14 cellular contexts compared by ENCODE assay signal in the genomic region with DNA sequence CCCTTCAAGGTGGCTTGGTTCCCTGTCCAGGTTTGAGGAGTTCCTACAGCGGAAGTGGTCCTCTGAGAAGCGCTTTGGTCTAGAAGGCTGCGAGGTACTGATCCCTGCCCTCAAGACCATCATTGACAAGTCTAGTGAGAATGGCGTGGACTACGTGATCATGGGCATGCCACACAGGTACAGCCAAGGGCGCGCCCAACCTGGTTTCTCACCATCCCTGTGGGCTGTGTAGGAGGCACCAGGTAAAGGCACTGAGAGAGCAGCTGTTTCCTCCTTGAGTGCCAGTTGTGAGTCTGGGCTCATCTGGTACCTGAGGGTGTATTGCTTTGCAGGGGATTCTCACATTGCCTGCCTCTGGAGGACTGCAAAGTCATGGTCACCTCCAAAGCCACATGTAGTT.
DNase-seq lines count a peak whose midpoint lies in the region; ATAC-seq and TF ChIP-seq lines count a peak whose summit lies in the region.
"Had no signal": no experiment of that assay in that cellular context is flagged by ENCODE, and none has a peak within 500 bp of the region (broad histone marks: within the 10 kb centered on the region; RNA-seq: fewer than 3 reads in every experiment).

No MANE protein-coding gene starts in this region.

- no peaks in the 10 kb centered on the region for H3K4me1 Mint-ChIP-seq in activated CD8-positive, alpha-beta T cell treated with anti-CD3 and anti-CD28 coated beads for 36 hours (ENCODE audit: low read depth)

- 98% methylated on average over 7 of the region's 7 CpGs for WGBS in right cardiac atrium

- H3K4me3 ChIP-seq in left ventricle myocardium inferior (no peak overlapping the region), right cardiac atrium (ENCODE audit: low read length) (no peak overlapping the region), WERI-Rb-1 (ENCODE audit: low read depth, low read length) (no peak overlapping the region)
- H3K4me3 ChIP-seq: BLaER1 treated with 17β-estradiol and CSF1 and Interleukin-3, amounts not matched to agents 10 nM and 100 nM; GM23248 had no signal

- H3K4me3 Mint-ChIP-seq in activated CD8-positive, alpha-beta T cell treated with anti-CD3 and anti-CD28 coated beads for 36 hours: no peak overlapping the region
- H3K4me3 Mint-ChIP-seq: CD4-positive, alpha-beta T cell had no signal

- H3K9me3 ChIP-seq in left ventricle myocardium inferior (replicated peaks) (no peaks in the 10 kb centered on the region), right cardiac atrium (ENCODE audit: control insufficient read depth, low read length) (no peaks in the 10 kb centered on the region), WERI-Rb-1 (ENCODE audit: severe bottlenecking) (no peaks in the 10 kb centered on the region)
- H3K9me3 ChIP-seq: BLaER1 treated with 17β-estradiol and CSF1 and Interleukin-3, amounts not matched to agents 10 nM and 100 nM; Caco-2 had no signal

- H3K27ac ChIP-seq in left ventricle myocardium inferior (replicated peaks) (peak overlapping the region; percentile 30), right cardiac atrium (ENCODE audit: low read length) (no peak overlapping the region), WERI-Rb-1 (0 out of 2 replicates have a peak overlapping the region, but pooled peaks have one; percentile 14)
- H3K27ac ChIP-seq: BLaER1 treated with 17β-estradiol and CSF1 and Interleukin-3, amounts not matched to agents 10 nM and 100 nM; GM23248; HL-60 had no signal

- H3K27me3 ChIP-seq in left ventricle myocardium inferior (ENCODE audit: low read depth): no peaks in the 10 kb centered on the region
- no peaks in the 10 kb centered on the region for H3K27me3 ChIP-seq in right cardiac atrium (ENCODE audit: control insufficient read depth, insufficient read depth)
- no peaks in the 10 kb centered on the region for H3K27me3 ChIP-seq in WERI-Rb-1 (ENCODE audit: insufficient read depth, low read depth, severe bottlenecking)
- H3K27me3 ChIP-seq: BLaER1 treated with 17β-estradiol and CSF1 and Interleukin-3, amounts not matched to agents 10 nM and 100 nM had no signal

- CTCF ChIA-PET in activated CD8-positive, alpha-beta T cell treated with anti-CD3 and anti-CD28 coated beads for 36 hours (lab: Charles Lee): no interaction called here

- no peaks in the 10 kb centered on the region for H3K9me3 Mint-ChIP-seq in activated CD8-positive, alpha-beta T cell treated with anti-CD3 and anti-CD28 coated beads for 36 hours
- H3K9me3 Mint-ChIP-seq: CD4-positive, alpha-beta T cell had no signal

- no peaks in the 10 kb centered on the region for H3K27me3 Mint-ChIP-seq in activated CD8-positive, alpha-beta T cell treated with anti-CD3 and anti-CD28 coated beads for 36 hours
- H3K27me3 Mint-ChIP-seq: CD4-positive, alpha-beta T cell had no signal

- no peak for DNase-seq in left ventricle myocardium inferior
- DNase-seq in right cardiac atrium: no peak
- DNase-seq in WERI-Rb-1: no peak
- peak; percentile 81 for DNase-seq in mesenteric fat pad (ENCODE audit: low spot score)
- no peak for DNase-seq in activated CD8-positive, alpha-beta T cell treated with anti-CD3 and anti-CD28 coated beads for 36 hours
- no peak for DNase-seq in activated CD4-positive, alpha-beta T cell treated with anti-CD3 and anti-CD28 coated beads, Interleukin-2, amount 50 U/mL, for 4 hours
- DNase-seq: 8988T; Caco-2; CD4-positive, alpha-beta T cell; GM23248; HCEC 1CT had no signal

- H3K27ac Mint-ChIP-seq in activated CD8-positive, alpha-beta T cell treated with anti-CD3 and anti-CD28 coated beads for 36 hours: no peak overlapping the region
- H3K27ac Mint-ChIP-seq: CD4-positive, alpha-beta T cell had no signal

- TF ChIP-seq CTCF in left ventricle myocardium inferior (IDR thresholded peaks at IDR 0.05; ENCODE audit: borderline replicate concordance) (no peak), WERI-Rb-1 (IDR thresholded peaks at IDR 0.05; ENCODE audit: low read depth, low read length) (no peak)
- no peak for TF ChIP-seq CTCF in activated CD8-positive, alpha-beta T cell treated with anti-CD3 and anti-CD28 coated beads for 36 hours (IDR thresholded peaks at IDR 0.05)

- intact Hi-C loops in left ventricle myocardium inferior (cut with micrococcal nuclease) (no loop called here), right cardiac atrium (cut with DNase I) (no loop called here)
- intact Hi-C loops in activated CD8-positive, alpha-beta T cell treated with anti-CD3 and anti-CD28 coated beads for 36 hours (cut with micrococcal nuclease): no loop called here

- no peak for ATAC-seq in right cardiac atrium
- no peak for ATAC-seq in activated CD8-positive, alpha-beta T cell treated with anti-CD3 and anti-CD28 coated beads for 36 hours
- no peak for ATAC-seq in HG03469 (IDR thresholded peaks at IDR 0.05; ENCODE audit: unreplicated experiment)

- H3K36me3 ChIP-seq in left ventricle myocardium inferior: peaks cover 64% of the 10 kb centered on the region
- H3K36me3 ChIP-seq in WERI-Rb-1: peaks cover 22% of the 10 kb centered on the region

- POLR2A ChIA-PET in activated CD8-positive, alpha-beta T cell treated with anti-CD3 and anti-CD28 coated beads for 36 hours (lab: Charles Lee): no interaction called here

- H3K4me1 ChIP-seq in left ventricle myocardium inferior (peaks cover 58% of the 10 kb centered on the region), right cardiac atrium (ENCODE audit: control insufficient read depth, insufficient read depth, low read length) (peaks cover 14% of the 10 kb centered on the region)
- H3K4me1 ChIP-seq: BLaER1 treated with 17β-estradiol and CSF1 and Interleukin-3, amounts not matched to agents 10 nM and 100 nM; Caco-2 had no signal

- H3K36me3 Mint-ChIP-seq in activated CD8-positive, alpha-beta T cell treated with anti-CD3 and anti-CD28 coated beads for 36 hours (ENCODE audit: low read depth): peaks cover 20% of the 10 kb centered on the region
